In the genomic region with DNA sequence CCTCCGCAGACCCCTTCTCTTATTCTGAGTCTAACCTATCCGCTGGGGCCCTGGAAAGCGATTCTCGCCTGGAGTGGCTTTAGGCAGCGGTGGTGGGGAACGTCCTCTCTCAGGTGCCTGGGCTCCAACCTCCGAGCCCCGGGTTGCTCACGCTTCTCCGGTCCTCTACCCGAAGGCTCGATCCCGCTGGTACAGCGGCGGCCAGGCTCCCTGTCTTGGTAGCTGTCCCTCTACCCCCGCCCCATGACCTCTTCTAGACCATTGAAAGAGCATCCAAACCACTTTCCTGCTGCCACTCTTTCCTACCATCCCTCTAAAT, we compare ENCODE assay signal across 8 cellular contexts. TPM values are rescaled to one million over a fixed set of nuclear protein-coding genes. Genes with fewer than 3 reads are reported as not detected.
A peak's percentile ranks its signal among the peaks of the same experiment; 100 is the strongest.
DNase-seq lines count a peak whose midpoint lies in the region; ATAC-seq and TF ChIP-seq lines count a peak whose summit lies in the region.

No MANE protein-coding gene starts in this region.

- H3K4me1 ChIP-seq in lung (ENCODE audit: control insufficient read depth in 2 of 2, insufficient read depth in 2 of 2, low read length in 2 of 2), result peaks cover 7 to 13% of the 10 kb centered on the region in 2 donors

- peak overlapping the region; percentile 66 for H3K4me3 ChIP-seq in lung

- DNase-seq in Right ventricle myocardium inferior (ENCODE audit: missing footprints) (no peak), cardiac septum (ENCODE audit: low spot score) (no peak), NCI-H82 (lab: John Stamatoyannopoulos, UW) (peak; percentile 84), lung (ENCODE audit: low spot score) (no peak), type B pancreatic cell (ENCODE audit: extremely low spot score, unreplicated experiment) (no peak)

- intact Hi-C loops in Right ventricle myocardium inferior (cut with DNase I) (loop anchor here (5.0 kb wide), 2 partner anchors 97 to 197 kb away; partner anchors contain the start of gene EMP1), cardiac septum (cut with DNase I) (loop anchor here (5.0 kb wide), 2 partner anchors 102 to 212 kb away; partner anchors contain the start of gene GSG1)

- H3K9me3 Mint-ChIP-seq in type B pancreatic cell, result no peaks in the 10 kb centered on the region

- H3K4me3 Mint-ChIP-seq in type B pancreatic cell, result peak overlapping the region; percentile 96

- ATAC-seq in Right ventricle myocardium inferior (peak; percentile 30), HG02943 (IDR thresholded peaks at IDR 0.05; ENCODE audit: low read depth, unreplicated experiment) (peak; percentile 26), lung (ENCODE audit: insufficient read depth, low FRiP score) (peak; percentile 15), HG02588 (IDR thresholded peaks at IDR 0.05; ENCODE audit: unreplicated experiment) (no peak)

- no peaks in the 10 kb centered on the region for H3K27me3 ChIP-seq in lung (ENCODE audit: control insufficient read depth, insufficient read depth)

- peak overlapping the region; percentile 92 for H3K27ac Mint-ChIP-seq in type B pancreatic cell

- H3K36me3 ChIP-seq in lung (ENCODE audit: control insufficient read depth in 2 of 2, insufficient read depth in 2 of 2, low read length in 2 of 2), result no peaks in the 10 kb centered on the region

- TF ChIP-seq CTCF in lung (IDR thresholded peaks at IDR 0.05; ENCODE audit: control extremely low read depth, extremely low read depth) (no peak), type B pancreatic cell (conservative IDR thresholded peaks at IDR 0.05) (no peak)

- H3K9me3 ChIP-seq in lung (ENCODE audit: control insufficient read depth in 2 of 2, insufficient read depth in 1 of 2, low read length in 1 of 2), result no peaks in the 10 kb centered on the region

- peaks cover 31% of the 10 kb centered on the region for H3K36me3 Mint-ChIP-seq in type B pancreatic cell

- 0 to 1% methylated on average over 15 to 16 of the region's 16 CpGs for WGBS in lung, 2 donors

- peak overlapping the region; percentile 85 for H3K27ac ChIP-seq in cingulate gyrus (ENCODE audit: low read depth, low read length)
- H3K27ac ChIP-seq in lung (ENCODE audit: low read depth in 1 of 2, low read length in 1 of 2), result peak overlapping the region; percentile 89 to 94

- H3K27me3 Mint-ChIP-seq in type B pancreatic cell, result peaks cover 7% of the 10 kb centered on the region

- peaks cover 17% of the 10 kb centered on the region for H3K4me1 Mint-ChIP-seq in type B pancreatic cell (ENCODE audit: unreplicated experiment)

RNA-seq across cellular contexts. Expression of gene HEBP1, which starts 0.5 kb away (rescaled TPM):
- total RNA-seq in Right ventricle myocardium inferior (63.5 TPM), cardiac septum (44.3 TPM), lung (10 to 100 TPM; 40.5 to 62.7 TPM), type B pancreatic cell (ENCODE audit: low replicate concordance) (66.4 and 146 TPM in 2 replicates)
- 10 to 100 TPM; 48.2 to 59.1 TPM for polyA plus RNA-seq in lung

RNA-seq across cellular contexts. Expression of gene FAM234B, which starts 43.6 kb away (rescaled TPM):
- total RNA-seq in Right ventricle myocardium inferior, result 2.4 TPM
- 1.6 TPM for total RNA-seq in cardiac septum
- 10 to 100 TPM in 1 of 2 donors, 1 to 10 TPM in 1; 9.0 to 10.4 TPM for total RNA-seq in lung
- 1 to 10 TPM; 1.4 to 3.6 TPM for polyA plus RNA-seq in lung
- total RNA-seq in type B pancreatic cell (ENCODE audit: low replicate concordance), result 11.9 and 20.5 TPM in 2 replicates

RNA-seq across cellular contexts. Expression of gene GPRC5D, which starts 48.6 kb away (rescaled TPM):
- not detected for total RNA-seq in Right ventricle myocardium inferior
- not detected for total RNA-seq in cardiac septum
- total RNA-seq in lung, result not detected
- under 1 TPM; 0.14 to 0.30 TPM for polyA plus RNA-seq in lung
- total RNA-seq in type B pancreatic cell (ENCODE audit: low replicate concordance), result 5.5 TPM in 1 of 2 replicates, not detected in the other
